ENCODE assay signal across 1 cellular context in the genomic region with DNA sequence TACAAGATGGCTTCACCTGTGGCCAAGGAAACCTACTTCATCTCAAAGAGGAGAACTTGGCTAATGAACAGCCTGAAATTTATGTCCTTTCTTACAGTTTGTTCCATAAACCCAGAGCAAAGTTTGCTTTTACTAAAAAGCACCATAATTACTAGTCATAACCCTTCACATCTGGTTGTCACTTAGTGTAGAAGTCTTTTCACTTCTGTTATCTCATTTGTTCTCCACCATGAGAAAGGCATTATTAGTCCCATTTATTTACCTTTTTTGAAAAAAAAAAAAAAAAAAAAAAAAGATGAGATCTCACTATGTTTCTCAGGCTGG.
TF ChIP-seq lines count a peak whose summit lies in the region.

No MANE protein-coding gene starts in this region.

TF ChIP-seq in HepG2, 621 proteins besides CTCF, POLR2A, EP300 and RAD21 (continued from another document):
- TF ChIP-seq FOSL1 (CRISPR knock-in tag; IDR thresholded peaks at IDR 0.05; ENCODE audit: borderline replicate concordance) (no peak), GTF3A (CRISPR knock-in tag; conservative IDR thresholded peaks at IDR 0.05) (no peak), ZNF33B (CRISPR knock-in tag; IDR thresholded peaks at IDR 0.05) (no peak), TP53 (CRISPR knock-in tag; conservative IDR thresholded peaks at IDR 0.05) (no peak), FOXA1 (IDR thresholded peaks at IDR 0.05) (no peak), FOXA1 (CRISPR knock-in tag; IDR thresholded peaks at IDR 0.05) (no peak), ZNF589 (CRISPR knock-in tag; conservative IDR thresholded peaks at IDR 0.05) (no peak), GABPB1 (CRISPR knock-in tag; IDR thresholded peaks at IDR 0.05) (no peak), SMAD1 (CRISPR knock-in tag; IDR thresholded peaks at IDR 0.05; ENCODE audit: borderline replicate concordance, low read depth) (no peak), AGO1 (IDR thresholded peaks at IDR 0.05; ENCODE audit: low read depth, low read length, poor library complexity, severe bottlenecking) (no peak), ZNF180 (CRISPR knock-in tag; IDR thresholded peaks at IDR 0.05; ENCODE audit: borderline replicate concordance, low read depth) (no peak), EEA1 (CRISPR knock-in tag; IDR thresholded peaks at IDR 0.05; ENCODE audit: borderline replicate concordance) (no peak), ZNF230 (CRISPR knock-in tag; IDR thresholded peaks at IDR 0.05) (no peak), SAFB2 (CRISPR knock-in tag; IDR thresholded peaks at IDR 0.05; ENCODE audit: borderline replicate concordance, low read depth) (no peak)
- TF ChIP-seq, protein P1, sequence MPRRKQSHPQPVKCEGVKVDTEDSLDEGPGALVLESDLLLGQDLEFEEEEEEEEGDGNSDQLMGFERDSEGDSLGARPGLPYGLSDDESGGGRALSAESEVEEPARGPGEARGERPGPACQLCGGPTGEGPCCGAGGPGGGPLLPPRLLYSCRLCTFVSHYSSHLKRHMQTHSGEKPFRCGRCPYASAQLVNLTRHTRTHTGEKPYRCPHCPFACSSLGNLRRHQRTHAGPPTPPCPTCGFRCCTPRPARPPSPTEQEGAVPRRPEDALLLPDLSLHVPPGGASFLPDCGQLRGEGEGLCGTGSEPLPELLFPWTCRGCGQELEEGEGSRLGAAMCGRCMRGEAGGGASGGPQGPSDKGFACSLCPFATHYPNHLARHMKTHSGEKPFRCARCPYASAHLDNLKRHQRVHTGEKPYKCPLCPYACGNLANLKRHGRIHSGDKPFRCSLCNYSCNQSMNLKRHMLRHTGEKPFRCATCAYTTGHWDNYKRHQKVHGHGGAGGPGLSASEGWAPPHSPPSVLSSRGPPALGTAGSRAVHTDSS (CRISPR knock-in tag; conservative IDR thresholded peaks at IDR 0.05) = no peak
- TF ChIP-seq, protein P2, sequence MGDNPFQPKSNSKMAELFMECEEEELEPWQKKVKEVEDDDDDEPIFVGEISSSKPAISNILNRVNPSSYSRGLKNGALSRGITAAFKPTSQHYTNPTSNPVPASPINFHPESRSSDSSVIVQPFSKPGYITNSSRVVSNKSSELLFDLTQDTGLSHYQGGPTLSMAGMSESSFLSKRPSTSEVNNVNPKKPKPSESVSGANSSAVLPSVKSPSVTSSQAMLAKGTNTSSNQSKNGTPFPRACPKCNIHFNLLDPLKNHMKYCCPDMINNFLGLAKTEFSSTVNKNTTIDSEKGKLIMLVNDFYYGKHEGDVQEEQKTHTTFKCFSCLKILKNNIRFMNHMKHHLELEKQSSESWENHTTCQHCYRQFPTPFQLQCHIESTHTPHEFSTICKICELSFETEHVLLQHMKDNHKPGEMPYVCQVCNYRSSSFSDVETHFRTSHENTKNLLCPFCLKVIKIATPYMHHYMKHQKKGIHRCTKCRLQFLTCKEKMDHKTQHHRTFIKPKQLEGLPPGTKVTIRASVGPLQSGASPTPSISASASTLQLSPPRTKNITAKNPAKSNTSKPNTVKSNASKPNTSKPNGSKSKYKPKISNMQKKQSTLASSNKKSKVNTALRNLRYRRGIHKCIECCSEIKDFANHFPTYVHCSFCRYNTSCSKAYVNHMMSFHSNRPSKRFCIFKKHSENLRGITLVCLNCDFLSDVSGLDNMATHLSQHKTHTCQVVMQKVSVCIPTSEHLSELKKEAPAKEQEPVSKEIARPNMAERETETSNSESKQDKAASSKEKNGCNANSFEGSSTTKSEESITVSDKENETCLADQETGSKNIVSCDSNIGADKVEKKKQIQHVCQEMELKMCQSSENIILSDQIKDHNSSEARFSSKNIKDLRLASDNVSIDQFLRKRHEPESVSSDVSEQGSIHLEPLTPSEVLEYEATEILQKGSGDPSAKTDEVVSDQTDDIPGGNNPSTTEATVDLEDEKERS (CRISPR knock-in tag; IDR thresholded peaks at IDR 0.05) = peak; percentile 9; the same call in 1 of the 2 replicates
- TF ChIP-seq, protein P3, sequence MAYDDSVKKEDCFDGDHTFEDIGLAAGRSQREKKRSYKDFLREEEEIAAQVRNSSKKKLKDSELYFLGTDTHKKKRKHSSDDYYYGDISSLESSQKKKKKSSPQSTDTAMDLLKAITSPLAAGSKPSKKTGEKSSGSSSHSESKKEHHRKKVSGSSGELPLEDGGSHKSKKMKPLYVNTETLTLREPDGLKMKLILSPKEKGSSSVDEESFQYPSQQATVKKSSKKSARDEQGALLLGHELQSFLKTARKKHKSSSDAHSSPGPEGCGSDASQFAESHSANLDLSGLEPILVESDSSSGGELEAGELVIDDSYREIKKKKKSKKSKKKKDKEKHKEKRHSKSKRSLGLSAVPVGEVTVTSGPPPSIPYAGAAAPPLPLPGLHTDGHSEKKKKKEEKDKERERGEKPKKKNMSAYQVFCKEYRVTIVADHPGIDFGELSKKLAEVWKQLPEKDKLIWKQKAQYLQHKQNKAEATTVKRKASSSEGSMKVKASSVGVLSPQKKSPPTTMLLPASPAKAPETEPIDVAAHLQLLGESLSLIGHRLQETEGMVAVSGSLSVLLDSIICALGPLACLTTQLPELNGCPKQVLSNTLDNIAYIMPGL (CRISPR knock-in tag; IDR thresholded peaks at IDR 0.05; ENCODE audit: borderline replicate concordance in 1 of 2, low read depth in 1 of 2) = 0 out of 4 replicates have a peak, but pooled peaks of 1 of the 2 experiments have one; percentile 38
